Comparison of ENCODE assay signal across 19 cellular contexts in genomic region chr9:69049094-69049493, GRCh38. TPM values are rescaled to one million over a fixed set of nuclear protein-coding genes. Genes with fewer than 3 reads are reported as not detected.
DNase-seq lines count a peak whose midpoint lies in the region; ATAC-seq and TF ChIP-seq lines count a peak whose summit lies in the region.
"Had no signal": no experiment of that assay in that cellular context is flagged by ENCODE, and none has a peak within 500 bp of the region (broad histone marks: within the 10 kb centered on the region; RNA-seq: fewer than 3 reads in every experiment).

No MANE protein-coding gene starts in this region.

- no peak overlapping the region for H3K27ac ChIP-seq in caudate nucleus (ENCODE audit: low read depth, low read length)
- H3K27ac ChIP-seq: A549, C4-2B had no signal

- DNase-seq in activated naive CD8-positive, alpha-beta T cell treated with anti-CD3 and anti-CD28 coated beads for 36 hours: no peak
- no peak for DNase-seq in activated naive CD8-positive, alpha-beta T cell treated with anti-CD3 and anti-CD28 coated beads, Interleukin-2, amount 50 U/mL, for 24 hours
- no peak for DNase-seq in T-helper 17 cell
- DNase-seq in type B pancreatic cell (ENCODE audit: extremely low spot score, unreplicated experiment): no peak
- no peak for DNase-seq in A172 (ENCODE audit: low spot score)
- no peak for DNase-seq in caudate nucleus (lab: John Stamatoyannopoulos, UW)
- DNase-seq: AML-193; CD4-positive, alpha-beta memory T cell; DMS153; DMS79; GDM1; GOT3; H9 had no signal

- no peaks in the 10 kb centered on the region for H3K27me3 Mint-ChIP-seq in activated naive CD8-positive, alpha-beta T cell treated with anti-CD3 and anti-CD28 coated beads for 36 hours
- no peaks in the 10 kb centered on the region for H3K27me3 Mint-ChIP-seq in activated naive CD8-positive, alpha-beta T cell treated with anti-CD3 and anti-CD28 coated beads, Interleukin-2, amount 50 U/mL, for 24 hours
- H3K27me3 Mint-ChIP-seq in T-helper 17 cell (no peaks in the 10 kb centered on the region), type B pancreatic cell (no peaks in the 10 kb centered on the region)
- H3K27me3 Mint-ChIP-seq: CD4-positive, alpha-beta memory T cell had no signal

- H3K9me3 Mint-ChIP-seq in activated naive CD8-positive, alpha-beta T cell treated with anti-CD3 and anti-CD28 coated beads for 36 hours: no peaks in the 10 kb centered on the region
- H3K9me3 Mint-ChIP-seq in activated naive CD8-positive, alpha-beta T cell treated with anti-CD3 and anti-CD28 coated beads, Interleukin-2, amount 50 U/mL, for 24 hours: no peaks in the 10 kb centered on the region
- H3K9me3 Mint-ChIP-seq in type B pancreatic cell: no peaks in the 10 kb centered on the region
- H3K9me3 Mint-ChIP-seq: CD4-positive, alpha-beta memory T cell; H9 had no signal

- peaks cover 8% of the 10 kb centered on the region for H3K36me3 Mint-ChIP-seq in activated naive CD8-positive, alpha-beta T cell treated with anti-CD3 and anti-CD28 coated beads for 36 hours
- H3K36me3 Mint-ChIP-seq in activated naive CD8-positive, alpha-beta T cell treated with anti-CD3 and anti-CD28 coated beads, Interleukin-2, amount 50 U/mL, for 24 hours (ENCODE audit: low read depth): peaks cover 10% of the 10 kb centered on the region
- H3K36me3 Mint-ChIP-seq in T-helper 17 cell (ENCODE audit: low read depth) (peaks cover 5% of the 10 kb centered on the region), type B pancreatic cell (peaks cover 13% of the 10 kb centered on the region)

- TF ChIP-seq CTCF in type B pancreatic cell (conservative IDR thresholded peaks at IDR 0.05): no peak

- no peak overlapping the region for H3K4me3 Mint-ChIP-seq in activated naive CD8-positive, alpha-beta T cell treated with anti-CD3 and anti-CD28 coated beads for 36 hours
- no peak overlapping the region for H3K4me3 Mint-ChIP-seq in activated naive CD8-positive, alpha-beta T cell treated with anti-CD3 and anti-CD28 coated beads, Interleukin-2, amount 50 U/mL, for 24 hours
- H3K4me3 Mint-ChIP-seq in T-helper 17 cell (no peak overlapping the region), type B pancreatic cell (no peak overlapping the region)
- H3K4me3 Mint-ChIP-seq: H9 had no signal

- peak overlapping the region; percentile 9 for H3K27ac Mint-ChIP-seq in activated naive CD8-positive, alpha-beta T cell treated with anti-CD3 and anti-CD28 coated beads for 36 hours
- no peak overlapping the region for H3K27ac Mint-ChIP-seq in activated naive CD8-positive, alpha-beta T cell treated with anti-CD3 and anti-CD28 coated beads, Interleukin-2, amount 50 U/mL, for 24 hours
- H3K27ac Mint-ChIP-seq in T-helper 17 cell: peak overlapping the region; percentile 49
- peak overlapping the region; percentile 74 for H3K27ac Mint-ChIP-seq in type B pancreatic cell

- H3K9me3 ChIP-seq in T-helper 17 cell (ENCODE audit: control insufficient read depth, low read length, poor library complexity, severe bottlenecking): no peaks in the 10 kb centered on the region
- H3K9me3 ChIP-seq: A549 had no signal

- peaks cover 12% of the 10 kb centered on the region for H3K4me1 Mint-ChIP-seq in activated naive CD8-positive, alpha-beta T cell treated with anti-CD3 and anti-CD28 coated beads for 36 hours
- peaks cover 9% of the 10 kb centered on the region for H3K4me1 Mint-ChIP-seq in activated naive CD8-positive, alpha-beta T cell treated with anti-CD3 and anti-CD28 coated beads, Interleukin-2, amount 50 U/mL, for 24 hours
- peaks cover 13% of the 10 kb centered on the region for H3K4me1 Mint-ChIP-seq in T-helper 17 cell
- peaks cover 21% of the 10 kb centered on the region for H3K4me1 Mint-ChIP-seq in type B pancreatic cell (ENCODE audit: unreplicated experiment)

- ATAC-seq in activated naive CD8-positive, alpha-beta T cell treated with anti-CD3 and anti-CD28 coated beads, Interleukin-2, amount 50 U/mL, for 24 hours: no peak
- ATAC-seq in T-helper 17 cell (no peak), esophagus mucosa (peak; percentile 29), GM21619 (IDR thresholded peaks at IDR 0.05; ENCODE audit: unreplicated experiment) (no peak)
- ATAC-seq: A549 had no signal

RNA-seq across cellular contexts. Expression of gene FXN, which starts 13.5 kb away (rescaled TPM):
- total RNA-seq in activated naive CD8-positive, alpha-beta T cell treated with anti-CD3 and anti-CD28 coated beads for 36 hours: 10 to 100 TPM; 32.0 to 35.9 TPM
- total RNA-seq in T-helper 17 cell (10 to 100 TPM; 11.7 to 16.2 TPM), esophagus mucosa (7.8 TPM), type B pancreatic cell (ENCODE audit: low replicate concordance) (17.7 and 22.0 TPM in 2 replicates)
- total RNA-seq in A172 (2014; rRNA removed; shearing (Covaris generic)): 12.6 and 15.7 TPM in 2 replicates

RNA-seq across cellular contexts. Expression of gene PRKACG, which starts 35.2 kb away (rescaled TPM):
- total RNA-seq in activated naive CD8-positive, alpha-beta T cell treated with anti-CD3 and anti-CD28 coated beads for 36 hours: not detected
- total RNA-seq in T-helper 17 cell (not detected), esophagus mucosa (not detected), type B pancreatic cell (ENCODE audit: low replicate concordance) (not detected in 2 replicates)
- total RNA-seq in A172 (2014; rRNA removed; shearing (Covaris generic)): not detected in 2 replicates
- total RNA-seq: CD4-positive, alpha-beta memory T cell; Daoy; H9; HT-29 had no signal
